In genomic region chr13:90867336-90867683, GRCh38 we compare ENCODE assay signal across 8 cellular contexts.
DNase-seq lines count a peak whose midpoint lies in the region; ATAC-seq and TF ChIP-seq lines count a peak whose summit lies in the region.

No MANE protein-coding gene starts in this region.

- no peaks in the 10 kb centered on the region for H3K36me3 ChIP-seq in hepatocyte (replicated peaks; ENCODE audit: insufficient read depth, low read depth)

- peak; percentile 6 for DNase-seq in DMS79 treated with DMSO at 0.1 percent for 48 hours (lab: John Stamatoyannopoulos, UW)
- no peak for DNase-seq in DMS79 (lab: John Stamatoyannopoulos, UW)
- DNase-seq in NCI-H510A treated with DMSO at 0.1 percent for 48 hours (lab: John Stamatoyannopoulos, UW) = peak; percentile 86
- peak; percentile 0 for DNase-seq in amniotic stem cell (lab: John Stamatoyannopoulos, UW)
- peak; percentile 82 for DNase-seq in hepatocyte (ENCODE audit: low spot score)
- peak; percentile 18 for DNase-seq in stimulated activated CD4-positive, alpha-beta T cell treated with anti-CD3 and anti-CD28 coated beads, Interleukin-1b, Interleukin-23, amount 100 ng/mL, for 48 hours

- no peak overlapping the region for H3K4me3 ChIP-seq in hepatocyte

- H3K79me2 ChIP-seq in hepatocyte = no peaks in the 10 kb centered on the region

- no peaks in the 10 kb centered on the region for H3K9me3 ChIP-seq in hepatocyte (ENCODE audit: low read depth)

- H2AFZ ChIP-seq in hepatocyte = peak overlapping the region; percentile 37

- H3K27ac ChIP-seq in hepatocyte = peak overlapping the region; percentile 85

- 9% methylated on average over 4 of the region's 4 CpGs for WGBS in hepatocyte (ENCODE audit: low lambda C conversion rate, missing lambda C conversion rate)

- no peaks in the 10 kb centered on the region for H4K20me1 ChIP-seq in hepatocyte (ENCODE audit: insufficient read depth, poor library complexity, severe bottlenecking)

- H3K9me2 ChIP-seq in hepatocyte (replicated peaks; ENCODE audit: insufficient read depth) = no peaks in the 10 kb centered on the region

- no peaks in the 10 kb centered on the region for H3K4me1 ChIP-seq in hepatocyte (ENCODE audit: insufficient read depth)

- no peaks in the 10 kb centered on the region for H3K27me3 ChIP-seq in hepatocyte

- ATAC-seq in GM21381 (IDR thresholded peaks at IDR 0.05; ENCODE audit: unreplicated experiment) (peak; percentile 86), HG03520 (IDR thresholded peaks at IDR 0.05; ENCODE audit: unreplicated experiment) (peak; percentile 97)

- TF ChIP-seq CTCF in hepatocyte (IDR thresholded peaks at IDR 0.05; ENCODE audit: poor library complexity) = peak; percentile 78

- H3K4me2 ChIP-seq in hepatocyte = peak overlapping the region; percentile 51
